8 cellular contexts compared by ENCODE assay signal in genomic region chr19:13060964-13061927, GRCh38. TPM values are rescaled to one million over a fixed set of nuclear protein-coding genes. Genes with fewer than 3 reads are reported as not detected.
A peak's percentile ranks its signal among the peaks of the same experiment; 100 is the strongest.
DNase-seq lines count a peak whose midpoint lies in the region; ATAC-seq and TF ChIP-seq lines count a peak whose summit lies in the region.

No MANE protein-coding gene starts in this region.

- CTCF ChIA-PET in activated CD4-positive, alpha-beta T cell treated with anti-CD3 and anti-CD28 coated beads, Interleukin-2, amount 10 ng/mL, durations not matched to agents 7 days and 5 days (lab: Charles Lee): interaction anchor here (0.6 to 3.9 kb wide), 33 partner anchors 8 to 465 kb away, joined by 3 to 29 read pairs (median 4); no protein-coding TSS in a partner anchor

- peaks cover 26% of the 10 kb centered on the region for H3K27me3 Mint-ChIP-seq in activated CD4-positive, alpha-beta T cell treated with anti-CD3 and anti-CD28 coated beads, Interleukin-2, amount 10 ng/mL, durations not matched to agents 7 days and 5 days

- POLR2A ChIA-PET in activated CD4-positive, alpha-beta T cell treated with anti-CD3 and anti-CD28 coated beads, Interleukin-2, amount 10 ng/mL, durations not matched to agents 7 days and 5 days (lab: Charles Lee): no interaction called here

- H3K4me1 Mint-ChIP-seq in activated CD4-positive, alpha-beta T cell treated with anti-CD3 and anti-CD28 coated beads, Interleukin-2, amount 10 ng/mL, durations not matched to agents 7 days and 5 days: peaks cover 9% of the 10 kb centered on the region

- no peaks in the 10 kb centered on the region for H3K9me3 Mint-ChIP-seq in activated CD4-positive, alpha-beta T cell treated with anti-CD3 and anti-CD28 coated beads, Interleukin-2, amount 10 ng/mL, durations not matched to agents 7 days and 5 days

- peak; percentile 66 for ATAC-seq in HG02642 (IDR thresholded peaks at IDR 0.05; ENCODE audit: poor library complexity, unreplicated experiment)
- ATAC-seq in HG03460 (IDR thresholded peaks at IDR 0.05; ENCODE audit: unreplicated experiment): no peak

- DNase-seq in D341Med (ENCODE audit: low spot score): peak; percentile 95
- peak; percentile 63 for DNase-seq in NCI-H460 (ENCODE audit: extremely low read depth, low read depth)
- DNase-seq in activated CD4-positive, alpha-beta T cell treated with anti-CD3 and anti-CD28 coated beads, Interleukin-2, amount 10 ng/mL, durations not matched to agents 7 days and 5 days: peak; percentile 79
- no peak for DNase-seq in coronary artery (ENCODE audit: low spot score)
- peak; percentile 20 to 73 for DNase-seq in stimulated activated CD4-positive, alpha-beta T cell treated with anti-CD3 and anti-CD28 coated beads, Interleukin-1b, Interleukin-23, amount 100 ng/mL, for 1 hour (ENCODE audit: low read depth in 2 of 2)

- H3K4me3 ChIP-seq in coronary artery: peak overlapping the region; percentile 73

- H3K36me3 Mint-ChIP-seq in activated CD4-positive, alpha-beta T cell treated with anti-CD3 and anti-CD28 coated beads, Interleukin-2, amount 10 ng/mL, durations not matched to agents 7 days and 5 days (ENCODE audit: low read depth): no peaks in the 10 kb centered on the region

- H3K27ac ChIP-seq in coronary artery (peak overlapping the region; percentile 69 to 90), layer of hippocampus (ENCODE audit: low read depth, low read length) (peak overlapping the region; percentile 92)

- peak; percentile 89 for TF ChIP-seq CTCF in coronary artery (IDR thresholded peaks at IDR 0.05)

- H3K4me3 Mint-ChIP-seq in activated CD4-positive, alpha-beta T cell treated with anti-CD3 and anti-CD28 coated beads, Interleukin-2, amount 10 ng/mL, durations not matched to agents 7 days and 5 days: peak overlapping the region; percentile 58

- no peaks in the 10 kb centered on the region for H3K27me3 ChIP-seq in layer of hippocampus (ENCODE audit: control insufficient read depth, insufficient read depth, low read length)

- H3K27ac Mint-ChIP-seq in activated CD4-positive, alpha-beta T cell treated with anti-CD3 and anti-CD28 coated beads, Interleukin-2, amount 10 ng/mL, durations not matched to agents 7 days and 5 days: no peak overlapping the region

RNA-seq across cellular contexts. Expression of gene LYL1, which starts 41.4 kb away (rescaled TPM):
- total RNA-seq in NCI-H460 (2014; rRNA removed; shearing (Covaris generic)): 1.4 and 2.7 TPM in 2 replicates
- polyA plus RNA-seq in NCI-H460 (2014; cell fraction: nucleus; rRNA removed): 2.9 and 12.6 TPM in 2 replicates
- total RNA-seq in activated CD4-positive, alpha-beta T cell treated with anti-CD3 and anti-CD28 coated beads, Interleukin-2, amount 10 ng/mL, durations not matched to agents 7 days and 5 days: 1 to 10 TPM; 2.3 to 2.5 TPM

RNA-seq across cellular contexts. Expression of gene TRMT1, which starts 55.3 kb away (rescaled TPM):
- 36.2 and 42.8 TPM in 2 replicates for total RNA-seq in NCI-H460 (2014; rRNA removed; shearing (Covaris generic))
- polyA plus RNA-seq in NCI-H460 (2014; cell fraction: nucleus; rRNA removed): 254 and 276 TPM in 2 replicates
- total RNA-seq in activated CD4-positive, alpha-beta T cell treated with anti-CD3 and anti-CD28 coated beads, Interleukin-2, amount 10 ng/mL, durations not matched to agents 7 days and 5 days: 10 to 100 TPM; 44.7 to 58.3 TPM

RNA-seq across cellular contexts. Expression of gene NACC1, which starts 56.8 kb away (rescaled TPM):
- total RNA-seq in NCI-H460 (2014; rRNA removed; shearing (Covaris generic)): 32.0 and 35.3 TPM in 2 replicates
- polyA plus RNA-seq in NCI-H460 (2014; cell fraction: nucleus; rRNA removed): 24.8 and 58.7 TPM in 2 replicates
- 10 to 100 TPM; 57.8 to 63.8 TPM for total RNA-seq in activated CD4-positive, alpha-beta T cell treated with anti-CD3 and anti-CD28 coated beads, Interleukin-2, amount 10 ng/mL, durations not matched to agents 7 days and 5 days
